Comparison of ENCODE assay signal across 19 cellular contexts in genomic region chr14:24053548-24054323, GRCh38. TPM values are rescaled to one million over a fixed set of nuclear protein-coding genes. Genes with fewer than 3 reads are reported as not detected.
A peak's percentile ranks its signal among the peaks of the same experiment; 100 is the strongest.
DNase-seq lines count a peak whose midpoint lies in the region; ATAC-seq, FAIRE-seq and TF ChIP-seq lines count a peak whose summit lies in the region.
"Had no signal": no experiment of that assay in that cellular context is flagged by ENCODE, and none has a peak within 500 bp of the region (broad histone marks: within the 10 kb centered on the region; RNA-seq: fewer than 3 reads in every experiment).

No MANE protein-coding gene starts in this region.

- H3K4me3 ChIP-seq in kidney (ENCODE audit: low read length in 2 of 2) = no peak overlapping the region
- H3K4me3 ChIP-seq: K562, Peyer's patch, upper lobe of left lung had no signal

- H3K36me3 Mint-ChIP-seq in activated T-cell treated with anti-CD3 and anti-CD28 coated beads, Interleukin-2, amount 50 U/mL, for 24 hours (ENCODE audit: low read depth) = no peaks in the 10 kb centered on the region
- H3K36me3 Mint-ChIP-seq in WTC11 = no peaks in the 10 kb centered on the region
- peaks cover 11% of the 10 kb centered on the region for H3K36me3 Mint-ChIP-seq in stimulated activated memory B cell treated with anti-CD40 and anti-IgM and Interleukin-4, amounts not matched to agents 10 μg/mL and 1 μg/mL and 100 μg/mL, for 72 hours

- H3K36me3 ChIP-seq in kidney (ENCODE audit: control insufficient read depth in 1 of 2, insufficient read depth in 2 of 2, low read length in 2 of 2) = no peaks in the 10 kb centered on the region
- H3K36me3 ChIP-seq: Peyer's patch, upper lobe of left lung had no signal

- peak overlapping the region; percentile 63 for H3K4me3 Mint-ChIP-seq in activated T-cell treated with anti-CD3 and anti-CD28 coated beads, Interleukin-2, amount 50 U/mL, for 24 hours
- H3K4me3 Mint-ChIP-seq in WTC11 = peak overlapping the region; percentile 71; the same call in 1 of the 2 replicates
- H3K4me3 Mint-ChIP-seq in stimulated activated memory B cell treated with anti-CD40 and anti-IgM and Interleukin-4, amounts not matched to agents 10 μg/mL and 1 μg/mL and 100 μg/mL, for 72 hours = peak overlapping the region; percentile 78

- POLR2A ChIA-PET in WTC11 (lab: Charles Lee) = interaction anchor here (0.9 to 1.1 kb wide), 2 partner anchors 27 to 40 kb away, joined by 4 to 6 read pairs; partner anchors contain the start of gene PCK2

- H3K27me3 Mint-ChIP-seq in activated T-cell treated with anti-CD3 and anti-CD28 coated beads, Interleukin-2, amount 50 U/mL, for 24 hours = peaks cover 21% of the 10 kb centered on the region
- no peaks in the 10 kb centered on the region; the same call in none of the 2 replicates for H3K27me3 Mint-ChIP-seq in WTC11 (ENCODE audit: low read depth)
- H3K27me3 Mint-ChIP-seq in stimulated activated memory B cell treated with anti-CD40 and anti-IgM and Interleukin-4, amounts not matched to agents 10 μg/mL and 1 μg/mL and 100 μg/mL, for 72 hours = no peaks in the 10 kb centered on the region

- no peaks in the 10 kb centered on the region for H3K9me3 Mint-ChIP-seq in activated T-cell treated with anti-CD3 and anti-CD28 coated beads, Interleukin-2, amount 50 U/mL, for 24 hours
- no peaks in the 10 kb centered on the region for H3K9me3 Mint-ChIP-seq in WTC11
- H3K9me3 Mint-ChIP-seq in stimulated activated memory B cell treated with anti-CD40 and anti-IgM and Interleukin-4, amounts not matched to agents 10 μg/mL and 1 μg/mL and 100 μg/mL, for 72 hours = no peaks in the 10 kb centered on the region

- no peak for ATAC-seq in WTC11
- no peak for ATAC-seq in stimulated activated memory B cell treated with anti-CD40 and anti-IgM and Interleukin-4, amounts not matched to agents 10 μg/mL and 1 μg/mL and 100 μg/mL, for 72 hours
- ATAC-seq in HG03460 (IDR thresholded peaks at IDR 0.05; ENCODE audit: unreplicated experiment) = no peak
- ATAC-seq: K562 had no signal

- no peaks in the 10 kb centered on the region for H3K9me3 ChIP-seq in kidney (ENCODE audit: control insufficient read depth in 1 of 2, low read length in 2 of 2)
- H3K9me3 ChIP-seq: Peyer's patch, upper lobe of left lung had no signal

- peaks cover 3 to 9% of the 10 kb centered on the region in 2 donors for H3K4me1 ChIP-seq in kidney (ENCODE audit: control insufficient read depth in 1 of 2, insufficient read depth in 1 of 2, low read depth in 1 of 2, low read length in 2 of 2)

- H3K9ac ChIP-seq in kidney (ENCODE audit: low read length in 2 of 2) = no peak overlapping the region

- peak; percentile 49 for DNase-seq in activated T-cell treated with anti-CD3 and anti-CD28 coated beads, Interleukin-2, amount 50 U/mL, for 24 hours
- DNase-seq in activated T-cell treated with anti-CD3 and anti-CD28 coated beads for 4 hours (no peak), WTC11 (ENCODE audit: low spot score) (no peak), kidney (peak; percentile 45), activated gamma-delta T cell (lab: John Stamatoyannopoulos, UW) (no peak)
- DNase-seq in stimulated activated CD4-positive, alpha-beta T cell treated with anti-CD3 and anti-CD28 coated beads, Interleukin-4, amount 100 ng/mL, for 24 hours = no peak
- DNase-seq: ACHN, DMS 273 treated with DMSO at 0.1 percent for 48 hours, NCI-H1417, Peyer's patch, T-helper 9 cell had no signal

- intact Hi-C loops in kidney (cut with DNase I) = no loop called here

- no peak overlapping the region for H3K27ac ChIP-seq in kidney (ENCODE audit: low read depth in 2 of 2, low read length in 2 of 2)
- H3K27ac ChIP-seq: Peyer's patch, upper lobe of left lung had no signal

- CTCF ChIA-PET in WTC11 (lab: Charles Lee) = interaction anchor here (0.8 to 4.3 kb wide), 4 partner anchors 37 to 107 kb away, joined by 3 to 25 read pairs (median 6); partner anchors contain the start of gene IRF9

- H3K4me1 Mint-ChIP-seq in activated T-cell treated with anti-CD3 and anti-CD28 coated beads, Interleukin-2, amount 50 U/mL, for 24 hours (ENCODE audit: low read depth) = peaks cover 26% of the 10 kb centered on the region
- H3K4me1 Mint-ChIP-seq in WTC11 = peaks cover 20% of the 10 kb centered on the region
- H3K4me1 Mint-ChIP-seq in stimulated activated memory B cell treated with anti-CD40 and anti-IgM and Interleukin-4, amounts not matched to agents 10 μg/mL and 1 μg/mL and 100 μg/mL, for 72 hours = peaks cover 41% of the 10 kb centered on the region

- H3K27ac Mint-ChIP-seq in activated T-cell treated with anti-CD3 and anti-CD28 coated beads, Interleukin-2, amount 50 U/mL, for 24 hours = no peak overlapping the region
- H3K27ac Mint-ChIP-seq in WTC11 = no peak overlapping the region
- peak overlapping the region; percentile 54 for H3K27ac Mint-ChIP-seq in stimulated activated memory B cell treated with anti-CD40 and anti-IgM and Interleukin-4, amounts not matched to agents 10 μg/mL and 1 μg/mL and 100 μg/mL, for 72 hours

- TF ChIP-seq CTCF in WTC11 (IDR thresholded peaks at IDR 0.05) (no peak), kidney (IDR thresholded peaks at IDR 0.05; ENCODE audit: borderline replicate concordance, extremely low read depth, insufficient read depth) (no peak)

- no peak for FAIRE-seq in kidney (lab: Jason Lieb, UNC)
- FAIRE-seq: K562 had no signal

TF ChIP-seq in WTC11, 78 proteins besides CTCF, POLR2A, EP300 and RAD21 (continues in another document):
- TF ChIP-seq ERG (CRISPR knock-in tag; IDR thresholded peaks at IDR 0.05) (no peak), FOXJ3 (CRISPR knock-in tag; IDR thresholded peaks at IDR 0.05; ENCODE audit: borderline replicate concordance) (no peak), PRDM15 (CRISPR knock-in tag; IDR thresholded peaks at IDR 0.05) (no peak), IRF1 (CRISPR knock-in tag; IDR thresholded peaks at IDR 0.05) (no peak)
- TF ChIP-seq, protein P1, sequence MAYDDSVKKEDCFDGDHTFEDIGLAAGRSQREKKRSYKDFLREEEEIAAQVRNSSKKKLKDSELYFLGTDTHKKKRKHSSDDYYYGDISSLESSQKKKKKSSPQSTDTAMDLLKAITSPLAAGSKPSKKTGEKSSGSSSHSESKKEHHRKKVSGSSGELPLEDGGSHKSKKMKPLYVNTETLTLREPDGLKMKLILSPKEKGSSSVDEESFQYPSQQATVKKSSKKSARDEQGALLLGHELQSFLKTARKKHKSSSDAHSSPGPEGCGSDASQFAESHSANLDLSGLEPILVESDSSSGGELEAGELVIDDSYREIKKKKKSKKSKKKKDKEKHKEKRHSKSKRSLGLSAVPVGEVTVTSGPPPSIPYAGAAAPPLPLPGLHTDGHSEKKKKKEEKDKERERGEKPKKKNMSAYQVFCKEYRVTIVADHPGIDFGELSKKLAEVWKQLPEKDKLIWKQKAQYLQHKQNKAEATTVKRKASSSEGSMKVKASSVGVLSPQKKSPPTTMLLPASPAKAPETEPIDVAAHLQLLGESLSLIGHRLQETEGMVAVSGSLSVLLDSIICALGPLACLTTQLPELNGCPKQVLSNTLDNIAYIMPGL (CRISPR knock-in tag; IDR thresholded peaks at IDR 0.05) = no peak

RNA-seq across cellular contexts. Expression of gene CARMIL3, which starts 1.9 kb away (rescaled TPM):
- total RNA-seq in WTC11 (2021) (10.6 to 13.0 TPM (median 11.4 TPM) in 3 replicates), kidney (1.4 TPM)
- 1.5 TPM for polyA plus RNA-seq in kidney (ENCODE audit: insufficient read depth, low read depth, low replicate concordance)
- total RNA-seq: lung microvascular endothelial cell had no signal

RNA-seq across cellular contexts. Expression of gene CPNE6, which starts 17.6 kb away (rescaled TPM):
- total RNA-seq in WTC11 (2021) (not detected in 3 replicates), kidney (0.19 TPM)
- polyA plus RNA-seq in kidney (ENCODE audit: insufficient read depth, low read depth, low replicate concordance) = 3.4 TPM
- total RNA-seq: activated CD8-positive, alpha-beta memory T cell treated with anti-CD3 and anti-CD28 coated beads for 36 hours; dermis microvascular lymphatic vessel endothelial cell; K562; lung microvascular endothelial cell; NCI-H460; upper lobe of left lung had no signal
- polyA plus RNA-seq: K562 had no signal

RNA-seq across cellular contexts. Expression of gene PCK2, which starts 40.4 kb away (rescaled TPM):
- total RNA-seq in WTC11 (2021) = 51.2 to 67.0 TPM (median 59.2 TPM) in 3 replicates
- 36.1 TPM for total RNA-seq in kidney
- polyA plus RNA-seq in kidney (ENCODE audit: insufficient read depth, low read depth, low replicate concordance) = 140 TPM

Comparison
In these comparisons a context has a peak if more than half of its experiments do, and no peak if none do; other contexts are left out.
1. DNase-seq: peak in activated T-cell treated with anti-CD3 and anti-CD28 coated beads, Interleukin-2, amount 50 U/mL, for 24 hours (single experiment) and kidney (single experiment); none in activated T-cell treated with anti-CD3 and anti-CD28 coated beads for 4 hours (single experiment), WTC11 (single experiment), activated gamma-delta T cell (single experiment) and stimulated activated CD4-positive, alpha-beta T cell treated with anti-CD3 and anti-CD28 coated beads, Interleukin-4, amount 100 ng/mL, for 24 hours (single experiment).
2. Peak in every context shown above with its lines, with median percentiles within 50 percentile points of each other: H3K4me3 Mint-ChIP-seq.